In genomic region chr7:123865517-123866117, GRCh38 we compare ENCODE assay signal across 9 cellular contexts. TPM values are rescaled to one million over a fixed set of nuclear protein-coding genes. Genes with fewer than 3 reads are reported as not detected.
DNase-seq lines count a peak whose midpoint lies in the region; ATAC-seq and TF ChIP-seq lines count a peak whose summit lies in the region.
"Had no signal": no experiment of that assay in that cellular context is flagged by ENCODE, and none has a peak within 500 bp of the region (broad histone marks: within the 10 kb centered on the region; RNA-seq: fewer than 3 reads in every experiment).

No MANE protein-coding gene starts in this region.

- in situ Hi-C loops in Caki2 (cut with HindIII; ENCODE audit: low pct_unique_long_range_greater_than_20kb, low sequenced_read_pairs): no loop called here

- no peak overlapping the region for H3K4me3 ChIP-seq in fibroblast of the aortic adventitia (ENCODE audit: low read depth, low read length)

- H3K36me3 Mint-ChIP-seq in activated CD8-positive, alpha-beta T cell treated with anti-CD3 and anti-CD28 coated beads, Interleukin-2, amount 10 ng/mL, durations not matched to agents 7 days and 5 days (ENCODE audit: low read depth): no peaks in the 10 kb centered on the region
- H3K36me3 Mint-ChIP-seq: activated naive CD8-positive, alpha-beta T cell had no signal

- ATAC-seq in GM19025 (IDR thresholded peaks at IDR 0.05; ENCODE audit: low read depth, unreplicated experiment): peak; percentile 78
- peak; percentile 89 for ATAC-seq in HG03103 (IDR thresholded peaks at IDR 0.05; ENCODE audit: low read depth, unreplicated experiment)
- peak; percentile 79 for ATAC-seq in activated CD8-positive, alpha-beta T cell treated with anti-CD3 and anti-CD28 coated beads, Interleukin-2, amount 10 ng/mL, durations not matched to agents 7 days and 5 days

- TF ChIP-seq CTCF in fibroblast of the aortic adventitia (IDR thresholded peaks at IDR 0.05; ENCODE audit: insufficient read depth, low read length): peak; percentile 67

- no peak overlapping the region for H3K27ac Mint-ChIP-seq in activated CD8-positive, alpha-beta T cell treated with anti-CD3 and anti-CD28 coated beads, Interleukin-2, amount 10 ng/mL, durations not matched to agents 7 days and 5 days
- H3K27ac Mint-ChIP-seq: activated naive CD8-positive, alpha-beta T cell had no signal

- H3K9me3 Mint-ChIP-seq in activated CD8-positive, alpha-beta T cell treated with anti-CD3 and anti-CD28 coated beads, Interleukin-2, amount 10 ng/mL, durations not matched to agents 7 days and 5 days (ENCODE audit: insufficient read depth): no peaks in the 10 kb centered on the region

- POLR2A ChIA-PET in activated CD8-positive, alpha-beta T cell treated with anti-CD3 and anti-CD28 coated beads, Interleukin-2, amount 10 ng/mL, durations not matched to agents 7 days and 5 days (lab: Charles Lee): no interaction called here

- no peak overlapping the region for H3K4me3 Mint-ChIP-seq in activated CD8-positive, alpha-beta T cell treated with anti-CD3 and anti-CD28 coated beads, Interleukin-2, amount 10 ng/mL, durations not matched to agents 7 days and 5 days
- H3K4me3 Mint-ChIP-seq: activated naive CD8-positive, alpha-beta T cell had no signal

- H3K4me1 Mint-ChIP-seq in activated CD8-positive, alpha-beta T cell treated with anti-CD3 and anti-CD28 coated beads, Interleukin-2, amount 10 ng/mL, durations not matched to agents 7 days and 5 days (ENCODE audit: low read depth): no peaks in the 10 kb centered on the region

- CTCF ChIA-PET in activated CD8-positive, alpha-beta T cell treated with anti-CD3 and anti-CD28 coated beads, Interleukin-2, amount 10 ng/mL, durations not matched to agents 7 days and 5 days (lab: Charles Lee): interaction anchor here (0.7 to 3.9 kb wide), 18 partner anchors 9 to 371 kb away, joined by 3 to 51 read pairs (median 4); no protein-coding TSS in a partner anchor

- H3K27me3 Mint-ChIP-seq in activated CD8-positive, alpha-beta T cell treated with anti-CD3 and anti-CD28 coated beads, Interleukin-2, amount 10 ng/mL, durations not matched to agents 7 days and 5 days (ENCODE audit: low read depth): no peaks in the 10 kb centered on the region

- DNase-seq in Caki2 (ENCODE audit: low read depth): peak; percentile 43
- peak; percentile 67 for DNase-seq in NCI-H345 (lab: John Stamatoyannopoulos, UW)
- peak; percentile 63 for DNase-seq in activated CD8-positive, alpha-beta T cell treated with anti-CD3 and anti-CD28 coated beads, Interleukin-2, amount 10 ng/mL, durations not matched to agents 7 days and 5 days
- DNase-seq in fibroblast of the aortic adventitia (ENCODE audit: low read depth): peak; percentile 83
- DNase-seq in occipital lobe (lab: John Stamatoyannopoulos, UW): peak; percentile 2
- DNase-seq in mesenteric fat pad (ENCODE audit: low spot score): no peak

RNA-seq across cellular contexts. Expression of gene HYAL4, which starts 20.6 kb away (rescaled TPM):
- total RNA-seq in Caki2 (2014; rRNA removed; shearing (Covaris generic); ENCODE audit: low replicate concordance): not detected in 2 replicates
- total RNA-seq in activated CD8-positive, alpha-beta T cell treated with anti-CD3 and anti-CD28 coated beads, Interleukin-2, amount 10 ng/mL, durations not matched to agents 7 days and 5 days: not detected
- not detected in 2 replicates for total RNA-seq in fibroblast of the aortic adventitia (ENCODE audit: low replicate concordance)
- total RNA-seq in occipital lobe: not detected
- not detected for total RNA-seq in mesenteric fat pad

RNA-seq across cellular contexts. Expression of gene SPAM1, which starts 59.4 kb away (rescaled TPM):
- not detected in 2 replicates for total RNA-seq in Caki2 (2014; rRNA removed; shearing (Covaris generic); ENCODE audit: low replicate concordance)
- not detected for total RNA-seq in activated CD8-positive, alpha-beta T cell treated with anti-CD3 and anti-CD28 coated beads, Interleukin-2, amount 10 ng/mL, durations not matched to agents 7 days and 5 days
- not detected in 2 replicates for total RNA-seq in fibroblast of the aortic adventitia (ENCODE audit: low replicate concordance)
- not detected for total RNA-seq in occipital lobe
- total RNA-seq in mesenteric fat pad: not detected
